Comparison of ENCODE assay signal across 9 cellular contexts in genomic region chr22:23401910-23402274, GRCh38.
A peak's percentile ranks its signal among the peaks of the same experiment; 100 is the strongest.
DNase-seq lines count a peak whose midpoint lies in the region; ATAC-seq, FAIRE-seq and TF ChIP-seq lines count a peak whose summit lies in the region.
"Had no signal": no experiment of that assay in that cellular context is flagged by ENCODE, and none has a peak within 500 bp of the region (broad histone marks: within the 10 kb centered on the region; RNA-seq: fewer than 3 reads in every experiment).

No MANE protein-coding gene starts in this region.

- TF ChIP-seq POLR2A in stomach (IDR thresholded peaks at IDR 0.05), result no peak

- in situ Hi-C loops in GM13976 (cut with MboI; ENCODE audit: low sequenced_read_pairs, unreplicated experiment), result no loop called here

- no peak for TF ChIP-seq EP300 in stomach (IDR thresholded peaks at IDR 0.05)

- H3K4me3 ChIP-seq in kidney (ENCODE audit: low read length in 2 of 2) (peak overlapping the region in 1 of 2 donors; percentile 35), stomach (peak overlapping the region; percentile 42 to 54 (median 46))

- H3K9me3 ChIP-seq in kidney (ENCODE audit: control insufficient read depth in 1 of 2, low read length in 2 of 2) (no peaks in the 10 kb centered on the region), stomach (no peaks in the 10 kb centered on the region)

- H3K4me1 ChIP-seq in kidney (ENCODE audit: control insufficient read depth in 1 of 2, insufficient read depth in 1 of 2, low read depth in 1 of 2, low read length in 2 of 2) (peaks cover 0 to 2% of the 10 kb centered on the region in 2 donors), stomach (peaks cover 0 to 13% (median 12%) of the 10 kb centered on the region in 4 donors)

- 40 to 61% (median 51%) methylated on average over 12 to 14 of the region's 14 CpGs for WGBS in stomach, 5 donors

- H3K9ac ChIP-seq in kidney (ENCODE audit: low read length in 2 of 2), result peak overlapping the region in 1 of 2 donors; percentile 51

- ATAC-seq in GM21576 (IDR thresholded peaks at IDR 0.05; ENCODE audit: unreplicated experiment), result no peak

- peaks cover 0 to 30% (median 0%) of the 10 kb centered on the region in 3 donors for H3K27me3 ChIP-seq in stomach

- H3K27ac ChIP-seq in angular gyrus (ENCODE audit: low read depth, low read length) (peak overlapping the region; percentile 66), kidney (ENCODE audit: low read depth in 2 of 2, low read length in 2 of 2) (no peak overlapping the region), stomach (peak overlapping the region in 1 of 5 donors; percentile 58)

- FAIRE-seq in kidney (lab: Jason Lieb, UNC), result no peak
- FAIRE-seq: G401.6, islet of Langerhans had no signal

- intact Hi-C loops in kidney (cut with DNase I), result no loop called here
- intact Hi-C loops in stomach (cut with DNase I; ENCODE audit: low total_unique reads), result no loop called here

- DNase-seq in HT-29 (ENCODE audit: low spot score) (peak; percentile 7), kidney (peak; percentile 83), stomach (no peak), GM13976 (ENCODE audit: low spot score) (no peak)
- no peak for DNase-seq in activated T-cell treated with anti-CD3 and anti-CD28 coated beads, Interleukin-2, amount 50 U/mL, for 1 hour

- H3K36me3 ChIP-seq in kidney (ENCODE audit: control insufficient read depth in 1 of 2, insufficient read depth in 2 of 2, low read length in 2 of 2) (no peaks in the 10 kb centered on the region), stomach (no peaks in the 10 kb centered on the region)

- TF ChIP-seq CTCF in kidney (IDR thresholded peaks at IDR 0.05; ENCODE audit: borderline replicate concordance, extremely low read depth, insufficient read depth), result no peak
- TF ChIP-seq CTCF in stomach (IDR thresholded peaks at IDR 0.05), result no peak
- no peak for TF ChIP-seq CTCF in GM13976 (IDR thresholded peaks at IDR 0.05; ENCODE audit: borderline replicate concordance, control extremely low read depth, extremely low read depth, insufficient read depth, missing control alignments)

Comparison
In these comparisons a context has a peak if more than half of its experiments do, and no peak if none do; other contexts are left out.
1. DNase-seq: peak in HT-29 (single experiment) and kidney (single experiment); none in stomach (single experiment), GM13976 (single experiment) and activated T-cell treated with anti-CD3 and anti-CD28 coated beads, Interleukin-2, amount 50 U/mL, for 1 hour (single experiment).